In genomic region chr5:54254482-54255198, GRCh38 we compare ENCODE assay signal across 13 cellular contexts. TPM values are rescaled to one million over a fixed set of nuclear protein-coding genes. Genes with fewer than 3 reads are reported as not detected.
DNase-seq lines count a peak whose midpoint lies in the region; ATAC-seq and TF ChIP-seq lines count a peak whose summit lies in the region.
"Had no signal": no experiment of that assay in that cellular context is flagged by ENCODE, and none has a peak within 500 bp of the region (broad histone marks: within the 10 kb centered on the region; RNA-seq: fewer than 3 reads in every experiment).

No MANE protein-coding gene starts in this region.

- no peak overlapping the region for H3K14ac ChIP-seq in trophoblast cell (ENCODE audit: low read length)

- H3K27ac ChIP-seq in A673 (ENCODE audit: low read depth, low read length, poor library complexity, severe bottlenecking) (no peak overlapping the region), endodermal cell (ENCODE audit: low read depth, low read length) (no peak overlapping the region), left lung (no peak overlapping the region), trophoblast cell (ENCODE audit: low read depth, low read length) (no peak overlapping the region)

- DNase-seq in A673 (ENCODE audit: low spot score) (peak; percentile 38), endodermal cell (no peak), left lung (no peak), HK-2 (ENCODE audit: unreplicated experiment) (no peak), T-helper 9 cell (no peak), trophoblast cell (no peak), NCI-H510A treated with DMSO at 0.1 percent for 48 hours (lab: John Stamatoyannopoulos, UW) (no peak)
- DNase-seq: H7, nucleus accumbens had no signal

- no peak overlapping the region for H3K27ac Mint-ChIP-seq in endodermal cell
- H3K27ac Mint-ChIP-seq: activated naive CD8-positive, alpha-beta T cell; CD14-positive monocyte had no signal

- H3K27me3 ChIP-seq in A673 (replicated peaks; ENCODE audit: insufficient read depth, low read depth, low read length, poor library complexity), result no peaks in the 10 kb centered on the region
- no peaks in the 10 kb centered on the region for H3K27me3 ChIP-seq in endodermal cell (ENCODE audit: control insufficient read depth, insufficient read depth, low read length, poor library complexity, severe bottlenecking)
- no peaks in the 10 kb centered on the region for H3K27me3 ChIP-seq in left lung
- no peaks in the 10 kb centered on the region for H3K27me3 ChIP-seq in trophoblast cell (ENCODE audit: insufficient read depth, low read length)

- ATAC-seq in left lung, result peak; percentile 59
- ATAC-seq: activated CD4-positive, CD25-positive, alpha-beta regulatory T cell treated with anti-CD3 and anti-CD28 coated beads, Interleukin-2, amount 50 U/mL, for 24 hours had no signal

- H3K27me3 Mint-ChIP-seq in endodermal cell (ENCODE audit: insufficient read depth), result no peaks in the 10 kb centered on the region
- H3K27me3 Mint-ChIP-seq: activated naive CD8-positive, alpha-beta T cell had no signal

- H3K4me2 ChIP-seq in trophoblast cell (ENCODE audit: low read length), result no peak overlapping the region

- H4K12ac ChIP-seq in trophoblast cell (ENCODE audit: low read depth, low read length), result no peak overlapping the region

- no peak overlapping the region for H3K4me3 Mint-ChIP-seq in endodermal cell
- H3K4me3 Mint-ChIP-seq: activated naive CD8-positive, alpha-beta T cell; CD14-positive monocyte had no signal

- intact Hi-C loops in A673 (cut with micrococcal nuclease; ENCODE audit: unreplicated experiment) (no loop called here), left lung (cut with DNase I) (no loop called here)

- CTCF ChIA-PET in A673 (lab: Charles Lee), result no interaction called here

- H3K36me3 ChIP-seq in A673 (ENCODE audit: insufficient read depth, low read length, poor library complexity, severe bottlenecking), result no peaks in the 10 kb centered on the region
- H3K36me3 ChIP-seq in endodermal cell (ENCODE audit: control insufficient read depth, insufficient read depth, low read length), result no peaks in the 10 kb centered on the region
- H3K36me3 ChIP-seq in left lung, result no peaks in the 10 kb centered on the region
- no peaks in the 10 kb centered on the region for H3K36me3 ChIP-seq in trophoblast cell (ENCODE audit: control insufficient read depth in 1 of 2, insufficient read depth in 2 of 2, low read length in 2 of 2)

- no peak overlapping the region for H3K4ac ChIP-seq in trophoblast cell (ENCODE audit: low read depth, low read length)

- no peak overlapping the region for H4K8ac ChIP-seq in trophoblast cell (ENCODE audit: low read depth, low read length)

- peaks cover 3% of the 10 kb centered on the region for H3K79me2 ChIP-seq in trophoblast cell (ENCODE audit: control insufficient read depth, insufficient read depth, low read length, poor library complexity)

- 75 to 89% methylated on average over 5 to 6 of the region's 6 CpGs for WGBS in endodermal cell (ENCODE audit: insufficient coverage in 1 of 2, insufficient read length in 1 of 2), 2 experiments
- no CpG with 5 or more reads among the region's 6 CpGs for WGBS in trophoblast cell (ENCODE audit: extremely low coverage, insufficient coverage, insufficient read length)

- no peak overlapping the region for H4K91ac ChIP-seq in trophoblast cell (ENCODE audit: low read depth, low read length)

- no peak overlapping the region for H2AFZ ChIP-seq in trophoblast cell (ENCODE audit: insufficient read depth, low read length, poor library complexity)

- H2AK5ac ChIP-seq in trophoblast cell (ENCODE audit: low read length), result no peak overlapping the region

- peaks cover 27% of the 10 kb centered on the region for H3K4me1 Mint-ChIP-seq in endodermal cell

- H3K4me3 ChIP-seq in A673 (ENCODE audit: low read depth, low read length, poor library complexity, severe bottlenecking) (no peak overlapping the region), endodermal cell (ENCODE audit: low read length) (no peak overlapping the region), left lung (no peak overlapping the region), trophoblast cell (ENCODE audit: low read depth, low read length) (no peak overlapping the region)

- no peak overlapping the region for H2BK5ac ChIP-seq in trophoblast cell (ENCODE audit: low read depth, low read length, poor library complexity)

- peaks cover 2% of the 10 kb centered on the region for H3K79me1 ChIP-seq in trophoblast cell (ENCODE audit: low read length)

- no peak overlapping the region for H3K18ac ChIP-seq in trophoblast cell (ENCODE audit: low read length)

- H2BK120ac ChIP-seq in trophoblast cell (ENCODE audit: insufficient read depth, low read length, poor library complexity), result no peak overlapping the region

- POLR2A ChIA-PET in A673 (lab: Charles Lee; ENCODE audit: low non-redundant PET), result no interaction called here

- H3K9ac ChIP-seq in endodermal cell (ENCODE audit: extremely low read depth, low read length, poor library complexity, severe bottlenecking), result no peak overlapping the region
- H3K9ac ChIP-seq in trophoblast cell (ENCODE audit: low read length), result no peak overlapping the region

- no peaks in the 10 kb centered on the region for H3K9me3 ChIP-seq in A673 (ENCODE audit: low read depth, low read length, poor library complexity, severe bottlenecking)
- H3K9me3 ChIP-seq in endodermal cell (ENCODE audit: control insufficient read depth, low read length), result no peaks in the 10 kb centered on the region
- no peaks in the 10 kb centered on the region for H3K9me3 ChIP-seq in left lung
- no peaks in the 10 kb centered on the region for H3K9me3 ChIP-seq in trophoblast cell (ENCODE audit: insufficient read depth, low read depth, low read length)

- H3K36me3 Mint-ChIP-seq in endodermal cell (ENCODE audit: low read depth), result no peaks in the 10 kb centered on the region

- no TSS peak for BruUV-seq in A673 (replicated peaks; lab: Mats Ljungman, UMichigan)

- H3K4me1 ChIP-seq in A673 (ENCODE audit: insufficient read depth, low read length, poor library complexity, severe bottlenecking) (no peaks in the 10 kb centered on the region), endodermal cell (ENCODE audit: control insufficient read depth, insufficient read depth, low read length) (peaks cover 2% of the 10 kb centered on the region), left lung (peaks cover 0 to 6% of the 10 kb centered on the region in 2 donors), trophoblast cell (ENCODE audit: control insufficient read depth in 1 of 2, insufficient read depth in 2 of 2, low read length in 2 of 2) (peaks cover 4 to 9% of the 10 kb centered on the region in 2 experiments)

- H2BK12ac ChIP-seq in trophoblast cell (ENCODE audit: low read length), result no peak overlapping the region

- no peak overlapping the region for H3K23ac ChIP-seq in trophoblast cell (ENCODE audit: low read length)

- H3K9me3 Mint-ChIP-seq in endodermal cell, result no peaks in the 10 kb centered on the region
- H3K9me3 Mint-ChIP-seq: CD14-positive monocyte had no signal

- TF ChIP-seq CTCF in A673 (conservative IDR thresholded peaks at IDR 0.05; ENCODE audit: low read depth, low read length) (peak; percentile 47), LNCAP (IDR thresholded peaks at IDR 0.05) (peak; percentile 66), endodermal cell (conservative IDR thresholded peaks at IDR 0.05) (peak; percentile 64), left lung (IDR thresholded peaks at IDR 0.05) (no peak)

RNA-seq across cellular contexts. Expression of gene ARL15, which starts 55.7 kb away (rescaled TPM):
- total RNA-seq in A673 (2021) (17.2 and 18.3 TPM in 2 replicates), endodermal cell (10 to 100 TPM; 23.3 to 24.0 TPM), left lung (10 to 100 TPM; 20.2 to 24.9 TPM)
- polyA plus RNA-seq in endodermal cell (2013, experiment 1 of 2), result 24.2 TPM
- polyA plus RNA-seq in endodermal cell (2013, experiment 2 of 2), result 19.3 TPM
- polyA plus RNA-seq in trophoblast cell (2013), result 21.9 and 22.3 TPM in 2 replicates

Comparison
In these comparisons a context has a peak if more than half of its experiments do, and no peak if none do; other contexts are left out.
1. CTCF ChIP-seq: peak in A673 (single experiment), LNCAP (single experiment) and endodermal cell (single experiment); none in left lung (0 of 2).